ENCODE assay signal across 24 cellular contexts in genomic region chr15:88979674-88980073, GRCh38.
DNase-seq lines count a peak whose midpoint lies in the region; ATAC-seq, FAIRE-seq and TF ChIP-seq lines count a peak whose summit lies in the region.
"Had no signal": no experiment of that assay in that cellular context is flagged by ENCODE, and none has a peak within 500 bp of the region (broad histone marks: within the 10 kb centered on the region; RNA-seq: fewer than 3 reads in every experiment).

No MANE protein-coding gene starts in this region.

- H3K9me3 ChIP-seq in Caco-2 (peaks cover 9% of the 10 kb centered on the region), Panc1 (ENCODE audit: control insufficient read depth, insufficient read depth, low read depth, low read length) (no peaks in the 10 kb centered on the region), H1 (ENCODE audit: insufficient read depth in 2 of 2, low read depth in 1 of 2, low read length in 1 of 2) (peaks cover 0 to 7% of the 10 kb centered on the region in 2 experiments; a peak in 2 of 4 replicates)
- H3K9me3 ChIP-seq: BE2C, BLaER1 had no signal

- H2AK5ac ChIP-seq in H1 (ENCODE audit: low read depth, low read length) = no peak overlapping the region

- H3K4me1 Mint-ChIP-seq in Caco-2 (ENCODE audit: low read depth, unreplicated experiment) = peaks cover 19% of the 10 kb centered on the region
- H3K4me1 Mint-ChIP-seq in progenitor cell of endocrine pancreas (ENCODE audit: low read depth) = peaks cover 4% of the 10 kb centered on the region
- H3K4me1 Mint-ChIP-seq: CD14-positive monocyte; CD4-positive, alpha-beta memory T cell; CD4-positive, CD25-positive, alpha-beta regulatory T cell; CD8-positive, alpha-beta memory T cell had no signal

- peak overlapping the region; percentile 98 for H3K27ac ChIP-seq in Panc1 (ENCODE audit: low read length)
- no peak overlapping the region for H3K27ac ChIP-seq in H1 (ENCODE audit: low read depth, low read length)
- H3K27ac ChIP-seq: BLaER1 had no signal

- H3K23ac ChIP-seq in H1 (ENCODE audit: insufficient read length) = no peak overlapping the region

- H4K8ac ChIP-seq in H1 (ENCODE audit: extremely low read depth, insufficient read depth, low read length) = no peak overlapping the region

- no peak overlapping the region for H3K4me3 ChIP-seq in Caco-2 (ENCODE audit: low read depth, low read length)
- no peak overlapping the region for H3K4me3 ChIP-seq in Panc1 (ENCODE audit: low read depth in 2 of 2, low read length in 2 of 2)
- H3K4me3 ChIP-seq in H1 (ENCODE audit: extremely low read depth in 1 of 4, insufficient read depth in 2 of 4, low read depth in 3 of 4, low read length in 4 of 4) = no peak overlapping the region
- H3K4me3 ChIP-seq: BLaER1 had no signal

- no peak overlapping the region for H4K5ac ChIP-seq in H1 (ENCODE audit: insufficient read length, low read depth, low read length)

- no peaks in the 10 kb centered on the region for H3K79me2 ChIP-seq in H1 (ENCODE audit: control insufficient read depth in 1 of 2, insufficient read depth in 2 of 2, low read length in 2 of 2)

- TF ChIP-seq EP300 in H1 (IDR thresholded peaks at IDR 0.05; ENCODE audit: borderline replicate concordance in 1 of 2, low read depth in 2 of 2, low read length in 2 of 2) = no peak

- H3K27me3 Mint-ChIP-seq in Caco-2 (ENCODE audit: insufficient read depth, unreplicated experiment) (no peaks in the 10 kb centered on the region), progenitor cell of endocrine pancreas (no peaks in the 10 kb centered on the region)

- H2AFZ ChIP-seq in H1 (ENCODE audit: low read length) = no peak overlapping the region

- 77% methylated on average over 8 of the region's 8 CpGs; no CpG with 5 or more reads in 1 of the 2 experiments for WGBS in H1 (ENCODE audit: extremely low coverage in 1 of 2, insufficient coverage in 1 of 2, insufficient read length in 1 of 2, insufficient replicate concordance in 2 of 2, low coverage in 1 of 2, low lambda C conversion rate in 2 of 2, missing lambda C conversion rate in 1 of 2), 2 experiments

- no peak for TF ChIP-seq RAD21 in H1 (IDR thresholded peaks at IDR 0.05 in 1 of 2, conservative IDR thresholded peaks at IDR 0.05 in 1 of 2; ENCODE audit: low read depth in 2 of 2, low read length in 2 of 2)

- in situ Hi-C loops in Panc1 (cut with HindIII; ENCODE audit: low pct_unique_long_range_greater_than_20kb, low sequenced_read_pairs) = no loop called here

- no peak overlapping the region for H2BK12ac ChIP-seq in H1 (ENCODE audit: low read depth, low read length)

- ATAC-seq in Panc1 = no peak

- H3K14ac ChIP-seq in H1 (ENCODE audit: insufficient read length) = no peak overlapping the region

- BruUV-seq in Caco-2 (replicated peaks; lab: Mats Ljungman, UMichigan) = no TSS peak
- no TSS peak for BruUV-seq in Panc1 (replicated peaks; lab: Mats Ljungman, UMichigan)

- CTCF ChIA-PET in Caco-2 (lab: Charles Lee) (no interaction called here), Panc1 (lab: Charles Lee) (no interaction called here), H1 (lab: Charles Lee; ENCODE audit: partially characterized antibody) (interaction anchor here (1.0 to 2.6 kb wide), 4 partner anchors 9 to 76 kb away, joined by 3 to 13 read pairs (median 5); no protein-coding TSS in a partner anchor)

- H3K9me3 Mint-ChIP-seq in Caco-2 (ENCODE audit: unreplicated experiment) (no peaks in the 10 kb centered on the region), progenitor cell of endocrine pancreas (ENCODE audit: low read depth) (no peaks in the 10 kb centered on the region)
- H3K9me3 Mint-ChIP-seq: CD4-positive, CD25-positive, alpha-beta regulatory T cell; CD8-positive, alpha-beta memory T cell had no signal

- no peak overlapping the region for H3K4ac ChIP-seq in H1 (replicated peaks; ENCODE audit: insufficient read length, low read depth, low read length)

- H2BK5ac ChIP-seq in H1 (ENCODE audit: low read depth, low read length) = no peak overlapping the region

- POLR2A ChIA-PET in Caco-2 (lab: Charles Lee) = interaction anchor here (0.6 kb wide), 1 partner anchor 18 kb away, joined by 3 read pairs; no protein-coding TSS in a partner anchor
- POLR2A ChIA-PET in Panc1 (lab: Charles Lee) = no interaction called here
- POLR2A ChIA-PET in H1 (lab: Charles Lee; ENCODE audit: partially characterized antibody) = interaction anchor here (1.2 to 8.2 kb wide), 4 partner anchors 13 to 82 kb away, joined by 3 to 43 read pairs (median 4); no protein-coding TSS in a partner anchor

- no peaks in the 10 kb centered on the region for H3K79me1 ChIP-seq in H1 (ENCODE audit: low read depth, low read length)

- H3K23me2 ChIP-seq in H1 (ENCODE audit: low read depth, low read length) = no peaks in the 10 kb centered on the region

- no peak overlapping the region for H4K91ac ChIP-seq in H1 (replicated peaks; ENCODE audit: insufficient read length, low read length)

- TF ChIP-seq POLR2A in H1 (IDR thresholded peaks at IDR 0.05; ENCODE audit: control extremely low read depth in 1 of 2, low read depth in 2 of 2, low read length in 2 of 2) = no peak

- no peak overlapping the region for H2BK15ac ChIP-seq in H1 (ENCODE audit: low read length)

- H2BK120ac ChIP-seq in H1 (replicated peaks; ENCODE audit: low read depth, low read length) = no peak overlapping the region

- no peak overlapping the region for H3K56ac ChIP-seq in H1 (replicated peaks; ENCODE audit: insufficient read length, low read depth, low read length)

- H2BK20ac ChIP-seq in H1 (ENCODE audit: low read length) = 0 out of 2 replicates have a peak overlapping the region, but pooled peaks have one; percentile 49

- H3K4me1 ChIP-seq in Caco-2 (peaks cover 79% of the 10 kb centered on the region), Panc1 (ENCODE audit: control insufficient read depth, insufficient read depth, low read length) (peaks cover 40% of the 10 kb centered on the region), H1 (replicated peaks in 1 of 4; ENCODE audit: control insufficient read depth in 3 of 4, insufficient read depth in 4 of 4, low read length in 3 of 4) (peaks cover 0 to 12% (median 8%) of the 10 kb centered on the region in 4 experiments; a peak in 4 of 7 replicates)

- no peak overlapping the region for H3K18ac ChIP-seq in H1 (ENCODE audit: extremely low read depth, low read length)

- H4K20me1 ChIP-seq in H1 (replicated peaks in 1 of 2; ENCODE audit: control insufficient read depth in 1 of 2, insufficient read depth in 2 of 2, low read length in 2 of 2) = no peaks in the 10 kb centered on the region
- H4K20me1 ChIP-seq: BLaER1 had no signal

- no peak overlapping the region for H3K4me2 ChIP-seq in H1 (ENCODE audit: insufficient read depth in 1 of 2, low read depth in 2 of 2, low read length in 2 of 2)
- H3K4me2 ChIP-seq: BLaER1 had no signal

- H3K27me3 ChIP-seq in Caco-2 (replicated peaks; ENCODE audit: control insufficient read depth, insufficient read depth, low read length) (no peaks in the 10 kb centered on the region), Panc1 (ENCODE audit: control insufficient read depth, insufficient read depth, low read length) (no peaks in the 10 kb centered on the region), H1 (replicated peaks in 1 of 4; ENCODE audit: control insufficient read depth in 3 of 4, extremely low read depth in 1 of 4, insufficient read depth in 3 of 4, low read length in 3 of 4) (no peaks in the 10 kb centered on the region)
- H3K27me3 ChIP-seq: BE2C, BLaER1 had no signal

- H3K27ac Mint-ChIP-seq in Caco-2 (ENCODE audit: unreplicated experiment) (peak overlapping the region; percentile 83), progenitor cell of endocrine pancreas (peak overlapping the region; percentile 81)
- H3K27ac Mint-ChIP-seq: CD4-positive, alpha-beta memory T cell; CD4-positive, CD25-positive, alpha-beta regulatory T cell; CD8-positive, alpha-beta memory T cell had no signal

- H3K4me3 Mint-ChIP-seq in Caco-2 (ENCODE audit: unreplicated experiment) (no peak overlapping the region), progenitor cell of endocrine pancreas (ENCODE audit: low read depth) (no peak overlapping the region)
- H3K4me3 Mint-ChIP-seq: CD14-positive monocyte; CD4-positive, alpha-beta memory T cell; CD4-positive, CD25-positive, alpha-beta regulatory T cell; CD8-positive, alpha-beta memory T cell had no signal

- intact Hi-C loops in Caco-2 (cut with micrococcal nuclease; ENCODE audit: unreplicated experiment) (no loop called here), Panc1 (cut with micrococcal nuclease; ENCODE audit: unreplicated experiment) (loop anchor here (5.0 kb wide), 1 partner anchor 67 kb away; the partner anchor contains the start of gene MFGE8)

- no peak for FAIRE-seq in H1 (lab: Jason Lieb, UNC)
- FAIRE-seq: A204.1, D721Med, G401.6, GM12891, GM19239 had no signal

- peaks cover 6% of the 10 kb centered on the region for H3K36me3 Mint-ChIP-seq in Caco-2 (ENCODE audit: insufficient read depth, unreplicated experiment)
- no peaks in the 10 kb centered on the region for H3K36me3 Mint-ChIP-seq in progenitor cell of endocrine pancreas (ENCODE audit: insufficient read depth)
- H3K36me3 Mint-ChIP-seq: CD14-positive monocyte; CD4-positive, alpha-beta memory T cell; CD4-positive, CD25-positive, alpha-beta regulatory T cell; CD8-positive, alpha-beta memory T cell had no signal

- H3K36me3 ChIP-seq in Caco-2 (ENCODE audit: control insufficient read depth, insufficient read depth, low read length) = no peaks in the 10 kb centered on the region
- H3K36me3 ChIP-seq in Panc1 (ENCODE audit: control insufficient read depth, insufficient read depth, low read length) = no peaks in the 10 kb centered on the region
- no peaks in the 10 kb centered on the region for H3K36me3 ChIP-seq in H1 (ENCODE audit: control insufficient read depth in 2 of 4, insufficient read depth in 4 of 4, low read length in 3 of 4)
- H3K36me3 ChIP-seq: BE2C, BLaER1 had no signal

- DNase-seq in Caco-2 (peak; percentile 63 to 87), Panc1 (ENCODE audit: low read depth, low spot score) (no peak), H1 (ENCODE audit: low read depth in 1 of 2, low spot score in 2 of 2) (no peak), progenitor cell of endocrine pancreas (ENCODE audit: low spot score, unreplicated experiment) (no peak), NCI-H2196 (lab: John Stamatoyannopoulos, UW; ENCODE audit: unreplicated experiment) (no peak)
- no peak for DNase-seq in activated CD4-positive, CD25-positive, alpha-beta regulatory T cell (lab: John Stamatoyannopoulos, UW)
- no peak for DNase-seq in activated effector memory CD4-positive, alpha-beta T cell treated with anti-CD3 and anti-CD28 coated beads, Interleukin-2, amount 50 U/mL, for 16 hours
- DNase-seq: 8988T; ACHN; BE2C; C1 segment of cervical spinal cord; Calu3; CD4-positive, alpha-beta memory T cell; CD4-positive, CD25-positive, alpha-beta regulatory T cell; CD8-positive, alpha-beta memory T cell; COR-L47; DMS79 treated with DMSO at 0.1 percent for 48 hours had no signal

- H3K9ac ChIP-seq in H1 (replicated peaks in 1 of 4; ENCODE audit: extremely low read depth in 1 of 4, low read depth in 3 of 4, low read length in 3 of 4) = no peak overlapping the region
- H3K9ac ChIP-seq: BLaER1 had no signal

- TF ChIP-seq CTCF in Caco-2 (IDR thresholded peaks at IDR 0.05; ENCODE audit: insufficient read depth in 1 of 2, low read depth in 1 of 2, low read length in 1 of 2, severe bottlenecking in 1 of 2, unreplicated experiment in 1 of 2) = no peak
- no peak for TF ChIP-seq CTCF in Panc1 (IDR thresholded peaks at IDR 0.05)
- no peak for TF ChIP-seq CTCF in H1 (IDR thresholded peaks at IDR 0.05; ENCODE audit: control extremely low read depth in 1 of 3, insufficient read depth in 1 of 3, low read depth in 1 of 3, low read length in 3 of 3)
- no peak for TF ChIP-seq CTCF in progenitor cell of endocrine pancreas (IDR thresholded peaks at IDR 0.05; ENCODE audit: unreplicated experiment)

Comparison
In these comparisons a context has a peak if more than half of its experiments do, and no peak if none do; other contexts are left out.
1. DNase-seq: peak in Caco-2 (2 of 2); none in Panc1 (single experiment), H1 (0 of 2), progenitor cell of endocrine pancreas (single experiment), activated CD4-positive, CD25-positive, alpha-beta regulatory T cell (0 of 4), NCI-H2196 (single experiment) and activated effector memory CD4-positive, alpha-beta T cell treated with anti-CD3 and anti-CD28 coated beads, Interleukin-2, amount 50 U/mL, for 16 hours (single experiment).